In genomic region chr2:175577405-175577986, GRCh38 we compare ENCODE assay signal across 21 cellular contexts.
"Had no signal": no experiment of that assay in that cellular context is flagged by ENCODE, and none has a peak within 500 bp of the region (broad histone marks: within the 10 kb centered on the region; RNA-seq: fewer than 3 reads in every experiment).

No MANE protein-coding gene starts in this region.

- H3K9me3 Mint-ChIP-seq: activated CD4-positive, alpha-beta T cell treated with anti-CD3 and anti-CD28 coated beads, Interleukin-2, amount 10 ng/mL, durations not matched to agents 7 days and 5 days; activated naive CD4-positive, alpha-beta T cell treated with anti-CD3 and anti-CD28 coated beads for 36 hours; activated T-cell treated with anti-CD3 and anti-CD28 coated beads, Interleukin-2, amount 50 U/mL, for 4 hours; brain; central memory CD8-positive, alpha-beta T cell; endodermal cell had no signal

- H3K27me3 ChIP-seq: colonic mucosa, left lung, right atrium auricular region, thyroid gland had no signal

- H3K4me1 ChIP-seq: colonic mucosa, prostate gland, right atrium auricular region had no signal

- H3K36me3 ChIP-seq: colonic mucosa, left lung, prostate gland, right atrium auricular region, thyroid gland had no signal

- ATAC-seq: activated T-cell treated with anti-CD3 and anti-CD28 coated beads, Interleukin-2, amount 50 U/mL, for 4 hours; left lung had no signal

- H3K4me3 Mint-ChIP-seq: activated CD4-positive, alpha-beta T cell treated with anti-CD3 and anti-CD28 coated beads, Interleukin-2, amount 10 ng/mL, durations not matched to agents 7 days and 5 days; activated naive CD4-positive, alpha-beta T cell treated with anti-CD3 and anti-CD28 coated beads for 36 hours; activated T-cell treated with anti-CD3 and anti-CD28 coated beads, Interleukin-2, amount 50 U/mL, for 4 hours; brain; central memory CD8-positive, alpha-beta T cell; endodermal cell had no signal

- H3K27ac Mint-ChIP-seq: activated CD4-positive, alpha-beta T cell treated with anti-CD3 and anti-CD28 coated beads, Interleukin-2, amount 10 ng/mL, durations not matched to agents 7 days and 5 days; activated naive CD4-positive, alpha-beta T cell treated with anti-CD3 and anti-CD28 coated beads for 36 hours; endodermal cell had no signal

- H3K36me3 Mint-ChIP-seq: brain had no signal

- H3K9me3 ChIP-seq: colonic mucosa, left lung, prostate gland, right atrium auricular region, thyroid gland had no signal

- DNase-seq: activated CD4-positive, alpha-beta T cell treated with anti-CD3 and anti-CD28 coated beads, Interleukin-2, amount 10 ng/mL, durations not matched to agents 7 days and 5 days; activated CD4-positive, CD25-positive, alpha-beta regulatory T cell; activated CD8-positive, alpha-beta memory T cell treated with anti-CD3 and anti-CD28 coated beads, Interleukin-2, amount 50 U/mL, for 4 hours; activated naive CD4-positive, alpha-beta T cell treated with anti-CD3 and anti-CD28 coated beads for 36 hours; activated T-cell treated with anti-CD3 and anti-CD28 coated beads, Interleukin-2, amount 50 U/mL, for 4 hours; anterior cingulate cortex; colonic mucosa; foreskin melanocyte; glutamatergic neuron; hypothalamus; left lung; midbrain; stimulated activated CD4-positive, alpha-beta T cell treated with anti-CD3 and anti-CD28 coated beads, Interleukin-2, amount 100 ng/mL, for 24 hours; stimulated activated naive CD4-positive, alpha-beta T cell treated with Interleukin-2 at 50 U/mL for 16 hours; T-helper 2 cell; thyroid gland had no signal

- H3K27ac ChIP-seq: colonic mucosa, left lung, prostate gland, right atrium auricular region, thyroid gland had no signal

- H3K4me3 ChIP-seq: colonic mucosa, left lung, prostate gland, right atrium auricular region, thyroid gland had no signal
